In genomic region chr7:151024435-151025056, GRCh38 we compare ENCODE assay signal across 21 cellular contexts. TPM values are rescaled to one million over a fixed set of nuclear protein-coding genes. Genes with fewer than 3 reads are reported as not detected.
A peak's percentile ranks its signal among the peaks of the same experiment; 100 is the strongest.
DNase-seq lines count a peak whose midpoint lies in the region; ATAC-seq and TF ChIP-seq lines count a peak whose summit lies in the region.
"Had no signal": no experiment of that assay in that cellular context is flagged by ENCODE, and none has a peak within 500 bp of the region (broad histone marks: within the 10 kb centered on the region; RNA-seq: fewer than 3 reads in every experiment).

Gene ATG9B, minus strand, starts transcription at chr7:151024494. Its CDS starts 71 bp downstream, at chr7:151024423.

- peaks cover 8% of the 10 kb centered on the region for H3K79me2 ChIP-seq in GM23248 (ENCODE audit: insufficient read depth)

- H3K9me2 ChIP-seq in GM23248 (ENCODE audit: insufficient read depth): no peaks in the 10 kb centered on the region

- H3K9me3 ChIP-seq in GM23248 (ENCODE audit: low read depth): no peaks in the 10 kb centered on the region
- H3K9me3 ChIP-seq: uterus had no signal

- TF ChIP-seq CTCF in type B pancreatic cell (conservative IDR thresholded peaks at IDR 0.05) (no peak), GM10248 (IDR thresholded peaks at IDR 0.05; ENCODE audit: control extremely low read depth, extremely low read depth, low read depth, missing control alignments) (no peak)

- H3K27me3 ChIP-seq in GM23248 (replicated peaks; ENCODE audit: insufficient read depth): peaks cover 14% of the 10 kb centered on the region
- H3K27me3 ChIP-seq: uterus had no signal

- H4K20me1 ChIP-seq in GM23248 (ENCODE audit: insufficient read depth): no peaks in the 10 kb centered on the region

- peaks cover 9% of the 10 kb centered on the region; the same call in 1 of the 2 replicates for H3K4me1 ChIP-seq in GM23248 (ENCODE audit: insufficient read depth)

- no peak within 1 kb of the TSS for H3K27ac ChIP-seq in GM23248
- H3K27ac ChIP-seq: foreskin keratinocyte, uterus had no signal

- H3F3A ChIP-seq in GM23248 (ENCODE audit: insufficient read depth): no peaks in the 10 kb centered on the region

- no peak for ATAC-seq in activated T-cell treated with anti-CD3 and anti-CD28 coated beads, Interleukin-2, amount 50 U/mL, for 72 hours (replicated peaks in 1 of 2)
- ATAC-seq in T-cell (replicated peaks in 1 of 4): no peak
- ATAC-seq: foreskin keratinocyte; left ventricle myocardium superior; natural killer cell; SK-N-SH treated with all-trans-retinoic acid at 6 μM for 48 hours; stimulated activated naive CD8-positive, alpha-beta T cell treated with anti-CD3 and anti-CD28 coated beads, Interleukin-15, amount 100 ng/mL, for 72 hours had no signal

- POLR2A ChIA-PET in T-cell (lab: Charles Lee) (no interaction called here), GM10248 (lab: Yijun Ruan, JAX) (no interaction called here)

- H3K9me3 Mint-ChIP-seq in activated T-cell treated with anti-CD3 and anti-CD28 coated beads, Interleukin-2, amount 50 U/mL, for 72 hours: no peaks in the 10 kb centered on the region
- no peaks in the 10 kb centered on the region for H3K9me3 Mint-ChIP-seq in T-cell
- no peaks in the 10 kb centered on the region for H3K9me3 Mint-ChIP-seq in type B pancreatic cell
- H3K9me3 Mint-ChIP-seq: activated T-helper 1 cell treated with anti-CD3 and anti-CD28 coated beads, Interleukin-12 subunit alpha, Interleukin-12 subunit beta, Interleukin-2, Interleukin-4 antibody, amounts not matched to agents 30 ng/mL and 10 ng/mL and 1 ng/mL, durations not matched to agents 14 hours and 24 hours and 36 hours; natural killer cell; stimulated activated naive CD8-positive, alpha-beta T cell treated with anti-CD3 and anti-CD28 coated beads, Interleukin-15, amount 100 ng/mL, for 72 hours had no signal

- no peak within 1 kb of the TSS for H2AFZ ChIP-seq in GM23248

- no peak within 1 kb of the TSS for H3K4me3 Mint-ChIP-seq in activated T-cell treated with anti-CD3 and anti-CD28 coated beads, Interleukin-2, amount 50 U/mL, for 72 hours
- H3K4me3 Mint-ChIP-seq in T-cell (no peak within 1 kb of the TSS), type B pancreatic cell (peak within 1 kb of the TSS; percentile 79)
- H3K4me3 Mint-ChIP-seq: activated T-helper 1 cell treated with anti-CD3 and anti-CD28 coated beads, Interleukin-12 subunit alpha, Interleukin-12 subunit beta, Interleukin-2, Interleukin-4 antibody, amounts not matched to agents 30 ng/mL and 10 ng/mL and 1 ng/mL, durations not matched to agents 14 hours and 24 hours and 36 hours; natural killer cell; stimulated activated naive CD8-positive, alpha-beta T cell treated with anti-CD3 and anti-CD28 coated beads, Interleukin-15, amount 100 ng/mL, for 72 hours had no signal

- H3K27me3 Mint-ChIP-seq in activated T-cell treated with anti-CD3 and anti-CD28 coated beads, Interleukin-2, amount 50 U/mL, for 72 hours (ENCODE audit: low read depth): peaks cover 14% of the 10 kb centered on the region
- H3K27me3 Mint-ChIP-seq in T-cell (peaks cover 0 to 6% of the 10 kb centered on the region in 2 donors), type B pancreatic cell (peaks cover 54% of the 10 kb centered on the region)

- CTCF ChIA-PET in T-cell (lab: Charles Lee): interaction anchor here (0.6 kb wide), 4 partner anchors 9 to 1317 kb away, joined by 3 to 5 read pairs (median 4); no protein-coding TSS in a partner anchor
- CTCF ChIA-PET in GM10248 (lab: Yijun Ruan, JAX): no interaction called here

- peaks cover 0 to 3% of the 10 kb centered on the region in 2 donors for H3K36me3 Mint-ChIP-seq in activated T-cell treated with anti-CD3 and anti-CD28 coated beads, Interleukin-2, amount 50 U/mL, for 72 hours (ENCODE audit: insufficient read depth in 2 of 2)
- H3K36me3 Mint-ChIP-seq in T-cell: peaks cover 2% of the 10 kb centered on the region
- no peaks in the 10 kb centered on the region for H3K36me3 Mint-ChIP-seq in type B pancreatic cell
- H3K36me3 Mint-ChIP-seq: natural killer cell had no signal

- peaks cover 22% of the 10 kb centered on the region for H3K4me1 Mint-ChIP-seq in activated T-cell treated with anti-CD3 and anti-CD28 coated beads, Interleukin-2, amount 50 U/mL, for 72 hours (ENCODE audit: low read depth)
- peaks cover 19 to 27% (median 26%) of the 10 kb centered on the region in 3 donors for H3K4me1 Mint-ChIP-seq in T-cell
- H3K4me1 Mint-ChIP-seq in type B pancreatic cell (ENCODE audit: unreplicated experiment): peaks cover 23% of the 10 kb centered on the region

- H3K4me2 ChIP-seq in GM23248 (ENCODE audit: unreplicated experiment): no peak within 1 kb of the TSS

- no peaks in the 10 kb centered on the region for H3K36me3 ChIP-seq in GM23248 (ENCODE audit: low read depth)
- H3K36me3 ChIP-seq: uterus had no signal

- no peak within 1 kb of the TSS for H3K9ac ChIP-seq in GM23248

- H3K27ac Mint-ChIP-seq in activated T-cell treated with anti-CD3 and anti-CD28 coated beads, Interleukin-2, amount 50 U/mL, for 72 hours: peak within 1 kb of the TSS; percentile 66
- H3K27ac Mint-ChIP-seq in T-cell: no peak within 1 kb of the TSS
- peak within 1 kb of the TSS; percentile 100 for H3K27ac Mint-ChIP-seq in type B pancreatic cell
- H3K27ac Mint-ChIP-seq: activated T-helper 1 cell treated with anti-CD3 and anti-CD28 coated beads, Interleukin-12 subunit alpha, Interleukin-12 subunit beta, Interleukin-2, Interleukin-4 antibody, amounts not matched to agents 30 ng/mL and 10 ng/mL and 1 ng/mL, durations not matched to agents 14 hours and 24 hours and 36 hours; natural killer cell had no signal

- no peak within 1 kb of the TSS for H3K4me3 ChIP-seq in GM23248
- H3K4me3 ChIP-seq: uterus had no signal

- in situ Hi-C loops in GM23248 (cut with MboI): no loop called here

- 30 to 40% methylated on average over 4 of the region's 4 CpGs for WGBS in GM23248 (ENCODE audit: low coverage in 1 of 2, low lambda C conversion rate in 2 of 2, missing lambda C conversion rate in 2 of 2), 2 experiments

- no peak for DNase-seq in activated T-cell treated with anti-CD3 and anti-CD28 coated beads, Interleukin-2, amount 50 U/mL, for 72 hours
- no peak for DNase-seq in activated T-cell treated with anti-CD3 and anti-CD28 coated beads for 4 hours
- no peak for DNase-seq in T-cell
- DNase-seq in islet precursor cell: peak; percentile 84
- no peak for DNase-seq in type B pancreatic cell (ENCODE audit: extremely low spot score, unreplicated experiment)
- DNase-seq in GM23248: no peak
- no peak for DNase-seq in GM10248 (ENCODE audit: extremely low spot score)
- DNase-seq in activated effector memory CD4-positive, alpha-beta T cell treated with Interleukin-2 at 50 U/mL for 16 hours: no peak
- DNase-seq: ACHN; activated CD4-positive, alpha-beta T cell treated with anti-CD3 and anti-CD28 coated beads, Interleukin-2, amount 50 U/mL, for 48 hours; amygdala; foreskin keratinocyte; GDM1; left ventricle myocardium superior; natural killer cell; NCI-H1930; NCI-H526 treated with DMSO at 0.1 percent for 48 hours; stimulated activated naive CD8-positive, alpha-beta T cell treated with anti-CD3 and anti-CD28 coated beads, Interleukin-15, amount 100 ng/mL, for 72 hours; uterus had no signal

RNA-seq across cellular contexts. Expression of gene ATG9B, which starts in this region (rescaled TPM):
- 10 to 100 TPM in 1 of 2 donors, 1 to 10 TPM in 1; 9.0 to 10.1 TPM for total RNA-seq in activated T-cell treated with anti-CD3 and anti-CD28 coated beads, Interleukin-2, amount 50 U/mL, for 72 hours
- total RNA-seq in T-cell: 10 to 100 TPM; 24.0 to 37.0 (median 31.8) TPM
- 33.8 and 53.2 TPM in 2 replicates for total RNA-seq in type B pancreatic cell (ENCODE audit: low replicate concordance)
- total RNA-seq in GM23248 (2014; rRNA removed; shearing (Covaris generic)): not detected in 2 replicates
- 0.79 and 0.81 TPM in 2 replicates for polyA plus RNA-seq in GM23248 (2016; fragmentation: Nextera tagmentation; extraction: Ambion mirVana)
- total RNA-seq: left ventricle myocardium superior had no signal

Comparison
In these comparisons a context has a peak if more than half of its experiments do, and no peak if none do; other contexts are left out.
1. RNA of gene ATG9B (total RNA-seq): 33.8 to 53.2 TPM in type B pancreatic cell, 24.0 to 37.0 TPM in T-cell and 9.0 to 10.1 TPM in activated T-cell treated with anti-CD3 and anti-CD28 coated beads, Interleukin-2, amount 50 U/mL, for 72 hours; not detected in GM23248; every median in the first group is over 10 times any median in the second.
2. H3K27ac Mint-ChIP-seq: peak in activated T-cell treated with anti-CD3 and anti-CD28 coated beads, Interleukin-2, amount 50 U/mL, for 72 hours (single experiment) and type B pancreatic cell (single experiment); none in T-cell (0 of 2).